In genomic region chr7:150367677-150368097, GRCh38 we compare ENCODE assay signal across 8 cellular contexts. TPM values are rescaled to one million over a fixed set of nuclear protein-coding genes. Genes with fewer than 3 reads are reported as not detected.
DNase-seq lines count a peak whose midpoint lies in the region; ATAC-seq and TF ChIP-seq lines count a peak whose summit lies in the region.

No MANE protein-coding gene starts in this region.

- peaks cover 16% of the 10 kb centered on the region for H3K4me1 ChIP-seq in rectal smooth muscle tissue (ENCODE audit: control insufficient read depth, insufficient read depth, low read length)

- DNase-seq in activated CD4-positive, CD25-positive, alpha-beta regulatory T cell (lab: John Stamatoyannopoulos, UW) = no peak
- peak; percentile 60 for DNase-seq in RWPE1 (ENCODE audit: low spot score)
- DNase-seq in globus pallidus (ENCODE audit: low spot score) = no peak
- DNase-seq in iPS-NIHi7 (ENCODE audit: extremely low spot score) = no peak

- no peaks in the 10 kb centered on the region for H3K27me3 ChIP-seq in rectal smooth muscle tissue (ENCODE audit: control insufficient read depth, insufficient read depth, low read length)

- peak; percentile 60 to 66 for ATAC-seq in activated CD4-positive, CD25-positive, alpha-beta regulatory T cell treated with anti-CD3 and anti-CD28 coated beads, Interleukin-2, amount 50 U/mL, for 24 hours
- ATAC-seq in esophagus mucosa = peak; percentile 75
- ATAC-seq in HG02798 (IDR thresholded peaks at IDR 0.05; ENCODE audit: poor library complexity, unreplicated experiment) = no peak

- H3K27ac ChIP-seq in RWPE1 (peak overlapping the region; percentile 87), rectal smooth muscle tissue (ENCODE audit: low read depth, low read length) (peak overlapping the region; percentile 91)

- peaks cover 5% of the 10 kb centered on the region for H3K36me3 ChIP-seq in rectal smooth muscle tissue (ENCODE audit: control insufficient read depth, insufficient read depth, low read length)

- CTCF ChIA-PET in RWPE1 (lab: Yijun Ruan, JAX) = no interaction called here

- POLR2A ChIA-PET in RWPE1 (lab: Yijun Ruan, JAX; ENCODE audit: low non-redundant PET) = no interaction called here

- TF ChIP-seq CTCF in RWPE1 (conservative IDR thresholded peaks at IDR 0.05; ENCODE audit: low read depth) = no peak

- H3K4me3 ChIP-seq in rectal smooth muscle tissue (ENCODE audit: low read length) = peak overlapping the region; percentile 72

- H3K9ac ChIP-seq in rectal smooth muscle tissue (ENCODE audit: low read length) = peak overlapping the region; percentile 66

RNA-seq across cellular contexts. Expression of gene REPIN1, which starts 0.9 kb away (rescaled TPM):
- 44.9 TPM for total RNA-seq in esophagus mucosa

RNA-seq across cellular contexts. Expression of gene ZNF775, which starts 11.4 kb away (rescaled TPM):
- total RNA-seq in esophagus mucosa = 1.3 TPM

RNA-seq across cellular contexts. Expression of gene RARRES2, which starts 26.3 kb away (rescaled TPM):
- total RNA-seq in esophagus mucosa = 7.5 TPM

RNA-seq across cellular contexts. Expression of gene ACTR3C, which starts 44.3 kb away (rescaled TPM):
- total RNA-seq in esophagus mucosa = 6.1 TPM

RNA-seq across cellular contexts. Expression of gene LRRC61, which starts 44.5 kb away (rescaled TPM):
- 9.6 TPM for total RNA-seq in esophagus mucosa
